ENCODE assay signal across 8 cellular contexts in the genomic region with DNA sequence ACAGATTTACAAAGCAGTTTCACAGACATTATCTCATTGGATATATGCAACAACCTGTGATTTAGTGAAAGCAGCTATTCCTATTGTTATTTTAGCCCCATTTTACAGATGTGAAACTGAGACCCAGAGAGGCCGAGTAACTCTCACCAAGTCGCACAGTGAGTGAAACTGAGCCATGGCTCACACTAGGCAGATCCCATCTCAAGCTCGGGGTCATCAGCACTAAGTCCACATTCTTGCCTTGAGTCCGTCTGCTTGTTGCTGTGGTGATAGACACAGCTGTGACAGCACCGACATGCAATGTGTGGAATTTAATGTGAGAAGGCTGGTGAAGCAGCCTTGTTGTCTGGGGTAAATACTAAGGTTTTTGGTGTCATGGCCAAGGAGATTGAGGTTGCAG. TPM values are rescaled to one million over a fixed set of nuclear protein-coding genes. Genes with fewer than 3 reads are reported as not detected.
A peak's percentile ranks its signal among the peaks of the same experiment; 100 is the strongest.
DNase-seq lines count a peak whose midpoint lies in the region; ATAC-seq and TF ChIP-seq lines count a peak whose summit lies in the region.

No MANE protein-coding gene starts in this region.

- H3K9ac ChIP-seq in liver (ENCODE audit: low read depth in 1 of 2, low read length in 2 of 2), result no peak overlapping the region

- peak overlapping the region; percentile 83 for H3K27ac Mint-ChIP-seq in WTC11

- no peaks in the 10 kb centered on the region for H3K36me3 Mint-ChIP-seq in WTC11

- H3K9me3 ChIP-seq in liver (ENCODE audit: control insufficient read depth in 4 of 4, low read length in 3 of 4) (no peaks in the 10 kb centered on the region), WERI-Rb-1 (ENCODE audit: severe bottlenecking) (no peaks in the 10 kb centered on the region)

- H3K9me3 Mint-ChIP-seq in WTC11, result no peaks in the 10 kb centered on the region

- H3K27me3 Mint-ChIP-seq in WTC11 (ENCODE audit: low read depth), result no peaks in the 10 kb centered on the region

- no peak for TF ChIP-seq RAD21 in liver (IDR thresholded peaks at IDR 0.05)

- H3K36me3 ChIP-seq in liver (ENCODE audit: control insufficient read depth in 4 of 4, insufficient read depth in 3 of 4, low read depth in 1 of 4, low read length in 3 of 4) (peaks cover 0 to 10% (median 2%) of the 10 kb centered on the region in 4 donors), WERI-Rb-1 (no peaks in the 10 kb centered on the region)

- peak; percentile 85 for DNase-seq in AG08396 (ENCODE audit: low spot score)
- no peak for DNase-seq in WTC11 (ENCODE audit: low spot score)
- DNase-seq in T-helper 2 cell, result no peak
- DNase-seq in NCI-H1105 (lab: John Stamatoyannopoulos, UW), result no peak
- no peak for DNase-seq in WERI-Rb-1
- DNase-seq in NCI-H82 treated with DMSO at 0.1 percent for 48 hours (lab: John Stamatoyannopoulos, UW; ENCODE audit: unreplicated experiment), result no peak

- H3K4me1 Mint-ChIP-seq in WTC11, result peaks cover 18% of the 10 kb centered on the region

- WGBS in liver, result 78% methylated on average over 5 of the region's 5 CpGs

- peak; percentile 50 for ATAC-seq in GM21447 (IDR thresholded peaks at IDR 0.05; ENCODE audit: unreplicated experiment)
- ATAC-seq in WTC11, result peak; percentile 60

- H3K4me3 Mint-ChIP-seq in WTC11, result no peak overlapping the region

- no peaks in the 10 kb centered on the region for H3K27me3 ChIP-seq in liver (ENCODE audit: control insufficient read depth in 4 of 4, insufficient read depth in 4 of 4, low read length in 3 of 4)
- H3K27me3 ChIP-seq in WERI-Rb-1 (ENCODE audit: insufficient read depth, low read depth, severe bottlenecking), result no peaks in the 10 kb centered on the region

- POLR2A ChIA-PET in WTC11 (lab: Charles Lee), result no interaction called here

- peaks cover 7 to 35% (median 16%) of the 10 kb centered on the region in 4 donors for H3K4me1 ChIP-seq in liver (ENCODE audit: control insufficient read depth in 4 of 4, insufficient read depth in 4 of 4, low read length in 3 of 4)

- H3K4me3 ChIP-seq in liver (ENCODE audit: low read depth in 1 of 3, low read length in 3 of 3), result no peak overlapping the region
- H3K4me3 ChIP-seq in WERI-Rb-1 (ENCODE audit: low read depth, low read length), result no peak overlapping the region

- H3K27ac ChIP-seq in liver (ENCODE audit: low read depth in 1 of 2, low read length in 2 of 2), result peak overlapping the region in 1 of 2 donors; percentile 44
- no peak overlapping the region for H3K27ac ChIP-seq in WERI-Rb-1

- TF ChIP-seq CTCF in WTC11 (IDR thresholded peaks at IDR 0.05), result no peak
- no peak for TF ChIP-seq CTCF in liver (IDR thresholded peaks at IDR 0.05; ENCODE audit: low read depth, low read length, missing input control)
- no peak for TF ChIP-seq CTCF in WERI-Rb-1 (IDR thresholded peaks at IDR 0.05; ENCODE audit: low read depth, low read length)

- CTCF ChIA-PET in WTC11 (lab: Charles Lee), result interaction anchor here (1.1 to 3.8 kb wide), 4 partner anchors 10 to 64 kb away, joined by 3 to 36 read pairs (median 4); a partner anchor contains a TSS

TF ChIP-seq in WTC11, 78 proteins besides CTCF, POLR2A, EP300 and RAD21:
- TF ChIP-seq, protein P1, sequence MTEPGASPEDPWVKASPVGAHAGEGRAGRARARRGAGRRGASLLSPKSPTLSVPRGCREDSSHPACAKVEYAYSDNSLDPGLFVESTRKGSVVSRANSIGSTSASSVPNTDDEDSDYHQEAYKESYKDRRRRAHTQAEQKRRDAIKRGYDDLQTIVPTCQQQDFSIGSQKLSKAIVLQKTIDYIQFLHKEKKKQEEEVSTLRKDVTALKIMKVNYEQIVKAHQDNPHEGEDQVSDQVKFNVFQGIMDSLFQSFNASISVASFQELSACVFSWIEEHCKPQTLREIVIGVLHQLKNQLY (CRISPR knock-in tag; IDR thresholded peaks at IDR 0.05), result no peak
- TF ChIP-seq CREB1 (CRISPR knock-in tag; IDR thresholded peaks at IDR 0.05) (no peak), CREM (CRISPR knock-in tag; IDR thresholded peaks at IDR 0.05) (no peak), HMGA2 (CRISPR knock-in tag; IDR thresholded peaks at IDR 0.05) (no peak)

TF ChIP-seq in liver, 16 proteins besides CTCF, POLR2A, EP300 and RAD21:
- TF ChIP-seq TAF1 (conservative IDR thresholded peaks at IDR 0.05) (no peak), SP1 (IDR thresholded peaks at IDR 0.05) (peak; percentile 18), RXRA (IDR thresholded peaks at IDR 0.05) (peak; percentile 52 to 73)
- TF ChIP-seq, protein P2, sequence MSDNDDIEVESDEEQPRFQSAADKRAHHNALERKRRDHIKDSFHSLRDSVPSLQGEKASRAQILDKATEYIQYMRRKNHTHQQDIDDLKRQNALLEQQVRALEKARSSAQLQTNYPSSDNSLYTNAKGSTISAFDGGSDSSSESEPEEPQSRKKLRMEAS (IDR thresholded peaks at IDR 0.05), result no peak
TF ChIP-seq in liver: peak in this region for 2.

RNA-seq across cellular contexts. Expression of a gene that starts 40.3 kb away (rescaled TPM):
- 17.2 to 21.6 TPM (median 20.5 TPM) in 3 replicates for total RNA-seq in WTC11 (2021)
- total RNA-seq in liver, result 10 to 100 TPM in 1 of 2 donors, 1 to 10 TPM in 1; 7.7 to 11.2 TPM
- polyA plus RNA-seq in liver, result 1 to 10 TPM; 5.0 to 6.3 TPM

RNA-seq across cellular contexts. Expression of a gene that starts 47.2 kb away (rescaled TPM):
- 9.5 to 13.6 TPM (median 12.3 TPM) in 3 replicates for total RNA-seq in WTC11 (2021)
- total RNA-seq in liver, result 10 to 100 TPM; 17.6 to 48.9 TPM
- 100 to 1,000 TPM in 1 of 2 donors, 10 to 100 TPM in 1; 69.9 to 135 TPM for polyA plus RNA-seq in liver
